31 cellular contexts compared by ENCODE assay signal in genomic region chr1:94823116-94823515, GRCh38. TPM values are rescaled to one million over a fixed set of nuclear protein-coding genes. Genes with fewer than 3 reads are reported as not detected.
"Had no signal": no experiment of that assay in that cellular context is flagged by ENCODE, and none has a peak within 500 bp of the region (broad histone marks: within the 10 kb centered on the region; RNA-seq: fewer than 3 reads in every experiment).

No MANE protein-coding gene starts in this region.

- DNase-seq: activated B cell treated with CpG ODN at 0.5 μM for 24 hours; activated CD4-positive, alpha-beta T cell treated with anti-CD3 and anti-CD28 coated beads, Interleukin-2, amount 50 U/mL, for 1 hour; activated CD8-positive, alpha-beta memory T cell treated with anti-CD3 and anti-CD28 coated beads, Interleukin-2, amount 10 ng/mL, durations not matched to agents 7 days and 5 days; activated CD8-positive, alpha-beta T cell treated with anti-CD3 and anti-CD28 coated beads, Interleukin-2, amount 10 ng/mL, durations not matched to agents 7 days and 5 days; activated effector memory CD4-positive, alpha-beta T cell treated with Interleukin-2 at 50 U/mL for 16 hours; activated naive CD4-positive, alpha-beta T cell treated with Interleukin-2 at 50 U/mL for 16 hours; activated T-cell treated with anti-CD3 and anti-CD28 coated beads for 4 hours; anterior cingulate cortex; endodermal cell; esophagus squamous epithelium; foreskin melanocyte; hippocampal formation; immature natural killer cell; lower lobe of right lung; mesendoderm; nephron progenitor cell; ovary; retina; sigmoid colon; stimulated activated CD4-positive, alpha-beta T cell treated with anti-CD3 and anti-CD28 coated beads, Interleukin-1b, Interleukin-23, amount 100 ng/mL, for 48 hours; stimulated activated CD4-positive, alpha-beta T cell treated with anti-CD3 and anti-CD28 coated beads, Interleukin-4, amount 100 ng/mL, for 4 hours; stimulated activated naive B cell treated with anti-CD40 and anti-IgM and Interleukin-4, amounts not matched to agents 10 μg/mL and 1 μg/mL and 100 μg/mL, for 72 hours; stomach; T-helper 1 cell had no signal

- H3K9me3 Mint-ChIP-seq: activated B cell treated with CpG ODN at 0.5 μM for 24 hours; dendritic cell treated with granulocyte-macrophage colony-stimulating factor and Interleukin-4, amounts not matched to agents 40 ng/mL and 50 ng/mL, for 4 days; endodermal cell; immature natural killer cell; nephron progenitor cell; stimulated activated naive B cell treated with anti-CD40 and anti-IgM and Interleukin-4, amounts not matched to agents 10 μg/mL and 1 μg/mL and 100 μg/mL, for 72 hours; T-helper 2 cell treated with Interferon-gamma antibody and Interleukin-4, amounts not matched to agents 5 μg/mL and 100 μg/mL, for 36 hours had no signal

- H3K27me3 ChIP-seq: ovary had no signal

- H3K9me3 ChIP-seq: esophagus squamous epithelium, lower lobe of right lung, ovary, prostate gland, sigmoid colon, stomach, tibial nerve had no signal

- H3K4me3 Mint-ChIP-seq: activated B cell treated with CpG ODN at 0.5 μM for 24 hours; activated CD8-positive, alpha-beta memory T cell treated with anti-CD3 and anti-CD28 coated beads, Interleukin-2, amount 10 ng/mL, durations not matched to agents 7 days and 5 days; activated CD8-positive, alpha-beta T cell treated with anti-CD3 and anti-CD28 coated beads, Interleukin-2, amount 10 ng/mL, durations not matched to agents 7 days and 5 days; activated naive CD8-positive, alpha-beta T cell; dendritic cell treated with granulocyte-macrophage colony-stimulating factor and Interleukin-4, amounts not matched to agents 40 ng/mL and 50 ng/mL, for 4 days; endodermal cell; immature natural killer cell; nephron progenitor cell; stimulated activated naive B cell treated with anti-CD40 and anti-IgM and Interleukin-4, amounts not matched to agents 10 μg/mL and 1 μg/mL and 100 μg/mL, for 72 hours; T-helper 2 cell treated with Interferon-gamma antibody and Interleukin-4, amounts not matched to agents 5 μg/mL and 100 μg/mL, for 36 hours had no signal

- H3K36me3 ChIP-seq: lower lobe of right lung, ovary, prostate gland, sigmoid colon, tibial nerve had no signal

- ATAC-seq: activated CD8-positive, alpha-beta memory T cell treated with anti-CD3 and anti-CD28 coated beads, Interleukin-2, amount 10 ng/mL, durations not matched to agents 7 days and 5 days; activated CD8-positive, alpha-beta T cell treated with anti-CD3 and anti-CD28 coated beads, Interleukin-2, amount 10 ng/mL, durations not matched to agents 7 days and 5 days; left lobe of liver; lower lobe of right lung; stimulated activated naive B cell treated with anti-CD40 and anti-IgM and Interleukin-4, amounts not matched to agents 10 μg/mL and 1 μg/mL and 100 μg/mL, for 72 hours had no signal

- H3K36me3 Mint-ChIP-seq: activated CD8-positive, alpha-beta memory T cell treated with anti-CD3 and anti-CD28 coated beads, Interleukin-2, amount 10 ng/mL, durations not matched to agents 7 days and 5 days; activated naive CD8-positive, alpha-beta T cell; immature natural killer cell; stimulated activated naive B cell treated with anti-CD40 and anti-IgM and Interleukin-4, amounts not matched to agents 10 μg/mL and 1 μg/mL and 100 μg/mL, for 72 hours had no signal

- H3K4me3 ChIP-seq: esophagus squamous epithelium, lower lobe of right lung, ovary, prostate gland, sigmoid colon, smooth muscle cell, stomach, tibial nerve had no signal

- H3K27ac Mint-ChIP-seq: activated B cell treated with CpG ODN at 0.5 μM for 24 hours; activated CD8-positive, alpha-beta memory T cell treated with anti-CD3 and anti-CD28 coated beads, Interleukin-2, amount 10 ng/mL, durations not matched to agents 7 days and 5 days; activated CD8-positive, alpha-beta T cell treated with anti-CD3 and anti-CD28 coated beads, Interleukin-2, amount 10 ng/mL, durations not matched to agents 7 days and 5 days; activated naive CD8-positive, alpha-beta T cell; dendritic cell treated with granulocyte-macrophage colony-stimulating factor and Interleukin-4, amounts not matched to agents 40 ng/mL and 50 ng/mL, for 4 days; endodermal cell; immature natural killer cell; nephron progenitor cell; stimulated activated naive B cell treated with anti-CD40 and anti-IgM and Interleukin-4, amounts not matched to agents 10 μg/mL and 1 μg/mL and 100 μg/mL, for 72 hours; T-helper 2 cell treated with Interferon-gamma antibody and Interleukin-4, amounts not matched to agents 5 μg/mL and 100 μg/mL, for 36 hours had no signal

- H3K4me2 ChIP-seq: smooth muscle cell had no signal

- H3K27ac ChIP-seq: esophagus squamous epithelium, lower lobe of right lung, ovary, prostate gland, sigmoid colon, tibial nerve had no signal

RNA-seq across cellular contexts. Expression of gene SLC44A3, which starts 3.0 kb away (rescaled TPM):
- total RNA-seq: activated B cell treated with CpG ODN at 0.5 μM for 24 hours; activated CD8-positive, alpha-beta memory T cell treated with anti-CD3 and anti-CD28 coated beads, Interleukin-2, amount 10 ng/mL, durations not matched to agents 7 days and 5 days; activated CD8-positive, alpha-beta T cell treated with anti-CD3 and anti-CD28 coated beads, Interleukin-2, amount 10 ng/mL, durations not matched to agents 7 days and 5 days had no signal
